In genomic region chr10:101095550-101096213, GRCh38 we compare ENCODE assay signal across 9 cellular contexts. TPM values are rescaled to one million over a fixed set of nuclear protein-coding genes. Genes with fewer than 3 reads are reported as not detected.
A peak's percentile ranks its signal among the peaks of the same experiment; 100 is the strongest.
DNase-seq lines count a peak whose midpoint lies in the region; ATAC-seq lines count a peak whose summit lies in the region.
"Had no signal": no experiment of that assay in that cellular context is flagged by ENCODE, and none has a peak within 500 bp of the region (broad histone marks: within the 10 kb centered on the region; RNA-seq: fewer than 3 reads in every experiment).

No MANE protein-coding gene starts in this region.

- DNase-seq in CD1c-positive myeloid dendritic cell (ENCODE audit: extremely low spot score): peak; percentile 73
- DNase-seq in Karpas-422: peak; percentile 83
- peak; percentile 82 for DNase-seq in SK-N-DZ (ENCODE audit: low spot score)
- DNase-seq in activated naive CD4-positive, alpha-beta T cell treated with anti-CD3 and anti-CD28 coated beads for 36 hours: peak; percentile 86
- peak; percentile 78 for DNase-seq in Right ventricle myocardium superior
- DNase-seq in renal cortical epithelial cell (ENCODE audit: low read depth): peak; percentile 49

- no peaks in the 10 kb centered on the region for H3K9me3 Mint-ChIP-seq in activated naive CD4-positive, alpha-beta T cell treated with anti-CD3 and anti-CD28 coated beads for 36 hours
- H3K9me3 Mint-ChIP-seq: IgD-negative memory B cell had no signal

- CTCF ChIA-PET in activated naive CD4-positive, alpha-beta T cell treated with anti-CD3 and anti-CD28 coated beads for 36 hours (lab: Charles Lee): interaction anchor here (0.6 to 13.9 kb wide), 29 partner anchors 8 to 442 kb away, joined by 3 to 364 read pairs (median 5); partner anchors contain the start of gene LZTS2

- no peaks in the 10 kb centered on the region for H3K27me3 ChIP-seq in Karpas-422 (ENCODE audit: low read length)

- H4K20me1 ChIP-seq in Karpas-422 (ENCODE audit: insufficient read depth, low read depth, low read length): no peaks in the 10 kb centered on the region

- H3K9me2 ChIP-seq in Karpas-422 (replicated peaks; ENCODE audit: insufficient read depth, low read length): no peaks in the 10 kb centered on the region

- H3K9me3 ChIP-seq in Karpas-422 (ENCODE audit: low read length): no peaks in the 10 kb centered on the region

- H3K27ac Mint-ChIP-seq in activated naive CD4-positive, alpha-beta T cell treated with anti-CD3 and anti-CD28 coated beads for 36 hours: no peak overlapping the region
- H3K27ac Mint-ChIP-seq: IgD-negative memory B cell had no signal

- H3K27ac ChIP-seq in Karpas-422 (ENCODE audit: low read length): no peak overlapping the region

- intact Hi-C loops in activated naive CD4-positive, alpha-beta T cell treated with anti-CD3 and anti-CD28 coated beads for 36 hours (cut with micrococcal nuclease): loop anchor here (1.0 kb wide), 3 partner anchors 35 to 53 kb away; no protein-coding TSS in a partner anchor
- intact Hi-C loops in Right ventricle myocardium superior (cut with DNase I): loop anchor here (2.0 kb wide), 1 partner anchor 47 kb away; no protein-coding TSS in a partner anchor

- peak; percentile 64 for ATAC-seq in GM19452 (IDR thresholded peaks at IDR 0.05; ENCODE audit: unreplicated experiment)
- peak; percentile 82 for ATAC-seq in Right ventricle myocardium superior (ENCODE audit: poor library complexity)
- ATAC-seq in HG03045 (IDR thresholded peaks at IDR 0.05; ENCODE audit: unreplicated experiment): no peak

- H3K36me3 Mint-ChIP-seq in activated naive CD4-positive, alpha-beta T cell treated with anti-CD3 and anti-CD28 coated beads for 36 hours (ENCODE audit: low read depth): no peaks in the 10 kb centered on the region

- peaks cover 38% of the 10 kb centered on the region for H3K27me3 Mint-ChIP-seq in activated naive CD4-positive, alpha-beta T cell treated with anti-CD3 and anti-CD28 coated beads for 36 hours (ENCODE audit: low read depth)

- no peaks in the 10 kb centered on the region for H3K36me3 ChIP-seq in Karpas-422 (ENCODE audit: insufficient read depth, low read length)

- H3K4me1 ChIP-seq in Karpas-422 (ENCODE audit: low read length): peaks cover 12% of the 10 kb centered on the region

- no peak overlapping the region for H3K4me3 ChIP-seq in Karpas-422 (ENCODE audit: low read length)

- no peaks in the 10 kb centered on the region for H3K79me2 ChIP-seq in Karpas-422 (ENCODE audit: low read length)

- H3K4me1 Mint-ChIP-seq in activated naive CD4-positive, alpha-beta T cell treated with anti-CD3 and anti-CD28 coated beads for 36 hours (ENCODE audit: low read depth): no peaks in the 10 kb centered on the region

- H3K4me2 ChIP-seq in Karpas-422 (ENCODE audit: low read depth, low read length, poor library complexity, severe bottlenecking): peak overlapping the region; percentile 17

- no peak overlapping the region for H2AFZ ChIP-seq in Karpas-422 (ENCODE audit: low read length)

- no peak overlapping the region for H3K9ac ChIP-seq in Karpas-422 (ENCODE audit: low read length)

- no peak overlapping the region for H3K4me3 Mint-ChIP-seq in activated naive CD4-positive, alpha-beta T cell treated with anti-CD3 and anti-CD28 coated beads for 36 hours
- H3K4me3 Mint-ChIP-seq: IgD-negative memory B cell had no signal

RNA-seq across cellular contexts. Expression of gene KAZALD1, which starts 33.9 kb away (rescaled TPM):
- total RNA-seq in Karpas-422 (2014; rRNA removed; shearing (Covaris generic); ENCODE audit: low replicate concordance): 21.5 and 50.1 TPM in 2 replicates
- 10.9 and 11.8 TPM in 2 replicates for polyA plus RNA-seq in SK-N-DZ (2014; cell fraction: cytosol; rRNA removed)
- polyA plus RNA-seq in SK-N-DZ (2014; cell fraction: nucleus; rRNA removed): 10.5 and 16.3 TPM in 2 replicates
- under 1 TPM; 0.52 to 0.62 TPM for total RNA-seq in activated naive CD4-positive, alpha-beta T cell treated with anti-CD3 and anti-CD28 coated beads for 36 hours
- total RNA-seq in Right ventricle myocardium superior (5.0 TPM), renal cortical epithelial cell (1.0 and 1.1 TPM in 2 replicates)
- polyA plus RNA-seq: IgD-negative memory B cell had no signal

RNA-seq across cellular contexts. Expression of gene TLX1, which starts 35.4 kb away (rescaled TPM):
- total RNA-seq in Karpas-422 (2014; rRNA removed; shearing (Covaris generic); ENCODE audit: low replicate concordance): not detected in 2 replicates
- 0.13 TPM in 1 of 2 replicates, not detected in the other for polyA plus RNA-seq in SK-N-DZ (2014; cell fraction: cytosol; rRNA removed)
- not detected in 2 replicates for polyA plus RNA-seq in SK-N-DZ (2014; cell fraction: nucleus; rRNA removed)
- not detected for total RNA-seq in activated naive CD4-positive, alpha-beta T cell treated with anti-CD3 and anti-CD28 coated beads for 36 hours
- total RNA-seq in Right ventricle myocardium superior: not detected
- total RNA-seq in renal cortical epithelial cell: not detected in 2 replicates
- polyA plus RNA-seq: IgD-negative memory B cell had no signal
